11 cellular contexts compared by ENCODE assay signal in genomic region chr7:138243430-138243829, GRCh38.
DNase-seq lines count a peak whose midpoint lies in the region; ATAC-seq and TF ChIP-seq lines count a peak whose summit lies in the region.
"Had no signal": no experiment of that assay in that cellular context is flagged by ENCODE, and none has a peak within 500 bp of the region (broad histone marks: within the 10 kb centered on the region; RNA-seq: fewer than 3 reads in every experiment).

No MANE protein-coding gene starts in this region.

- no peaks in the 10 kb centered on the region; the same call in 1 of the 2 replicates for H3K9me2 ChIP-seq in GM23338 (ENCODE audit: insufficient read depth)

- 0 out of 2 replicates have a peak, but pooled peaks cover 1% of the 10 kb centered on the region for H3K36me3 ChIP-seq in GM23338 (ENCODE audit: insufficient read depth)
- H3K36me3 ChIP-seq: colonic mucosa, sigmoid colon had no signal

- WGBS in lower leg skin, 2 donors, result 45 to 53% methylated on average over 5 of the region's 5 CpGs

- no peak overlapping the region for H2AFZ ChIP-seq in GM23338

- H3K4me3 ChIP-seq in GM23338 (peak overlapping the region; percentile 31), lower leg skin (ENCODE audit: low read depth, poor library complexity, severe bottlenecking) (no peak overlapping the region)
- H3K4me3 ChIP-seq: colonic mucosa, sigmoid colon had no signal

- no peaks in the 10 kb centered on the region for H4K20me1 ChIP-seq in GM23338 (replicated peaks; ENCODE audit: insufficient read depth)

- peaks cover 6% of the 10 kb centered on the region for H3K27me3 Mint-ChIP-seq in GM23338 (ENCODE audit: insufficient read depth, low read depth, poor library complexity)
- H3K27me3 Mint-ChIP-seq in immature natural killer cell (ENCODE audit: low read depth in 3 of 3), result peaks cover 0 to 5% (median 2%) of the 10 kb centered on the region in 3 donors

- H3K4me1 ChIP-seq in GM23338 (ENCODE audit: insufficient read depth), result peaks cover 48% of the 10 kb centered on the region
- H3K4me1 ChIP-seq: colonic mucosa, sigmoid colon had no signal

- DNase-seq in GM23338 (ENCODE audit: low spot score), result peak; percentile 98
- DNase-seq in NCI-H345 treated with DMSO at 0.1 percent for 48 hours (lab: John Stamatoyannopoulos, UW; ENCODE audit: unreplicated experiment), result peak; percentile 86
- DNase-seq in dermis blood vessel endothelial cell, result peak; percentile 0
- DNase-seq in myocyte (ENCODE audit: low read depth), result peak; percentile 31
- no peak for DNase-seq in activated naive CD4-positive, alpha-beta T cell (lab: John Stamatoyannopoulos, UW)
- DNase-seq in immature natural killer cell, result no peak
- no peak for DNase-seq in lower leg skin (ENCODE audit: low spot score in 2 of 2)
- DNase-seq: colonic mucosa, sigmoid colon, SW 1271 had no signal

- H3K9me3 Mint-ChIP-seq in GM23338 (peaks cover 15% of the 10 kb centered on the region), immature natural killer cell (peaks cover 0 to 12% (median 6%) of the 10 kb centered on the region in 6 donors)

- peaks cover 19% of the 10 kb centered on the region for H3K36me3 Mint-ChIP-seq in GM23338 (ENCODE audit: low read depth)
- H3K36me3 Mint-ChIP-seq in immature natural killer cell, result no peaks in the 10 kb centered on the region

- H3K27ac ChIP-seq in GM23338 (ENCODE audit: low read depth), result peak overlapping the region; percentile 98
- H3K27ac ChIP-seq: colonic mucosa, sigmoid colon had no signal

- TF ChIP-seq CTCF in GM23338 (conservative IDR thresholded peaks at IDR 0.05; ENCODE audit: low read depth in 2 of 2) (peak in 1 of 2 experiments; percentile 51; a peak in 2 of 4 replicates), lower leg skin (IDR thresholded peaks at IDR 0.05) (no peak)

- H3K79me2 ChIP-seq in GM23338 (replicated peaks; ENCODE audit: insufficient read depth), result no peaks in the 10 kb centered on the region

- peak overlapping the region; percentile 98 for H3K27ac Mint-ChIP-seq in GM23338
- no peak overlapping the region for H3K27ac Mint-ChIP-seq in immature natural killer cell

- ATAC-seq in GM23338, result peak; percentile 98
- ATAC-seq in HG02938 (IDR thresholded peaks at IDR 0.05; ENCODE audit: unreplicated experiment), result no peak

- peaks cover 45% of the 10 kb centered on the region for H3K4me1 Mint-ChIP-seq in GM23338
- H3K4me1 Mint-ChIP-seq in immature natural killer cell, result no peaks in the 10 kb centered on the region

- peaks cover 8% of the 10 kb centered on the region; the same call in 1 of the 2 replicates for H3F3A ChIP-seq in GM23338 (replicated peaks; ENCODE audit: low read depth)

- H3K4me3 Mint-ChIP-seq in GM23338 (peak overlapping the region; percentile 56), immature natural killer cell (no peak overlapping the region)

- peak overlapping the region; percentile 64 for H3K4me2 ChIP-seq in GM23338

- TF ChIP-seq POLR2A in lower leg skin (IDR thresholded peaks at IDR 0.05), result no peak

- no peaks in the 10 kb centered on the region for H3K27me3 ChIP-seq in GM23338 (ENCODE audit: insufficient read depth)
- H3K27me3 ChIP-seq: colonic mucosa, sigmoid colon had no signal

- intact Hi-C loops in lower leg skin (cut with DNase I; ENCODE audit: low total_unique reads), result no loop called here

TF ChIP-seq in GM23338, 12 proteins besides CTCF, POLR2A, EP300 and RAD21 (continues in another document):
- TF ChIP-seq JUNB (IDR thresholded peaks at IDR 0.05; ENCODE audit: unreplicated experiment) (no peak), ZNF114 (CRISPR knock-in tag; IDR thresholded peaks at IDR 0.05) (peak; percentile 85; the same call in 1 of the 2 replicates), EZH2phosphoT487 (IDR thresholded peaks at IDR 0.05; ENCODE audit: unreplicated experiment) (no peak), ZNF331 (CRISPR knock-in tag; IDR thresholded peaks at IDR 0.05; ENCODE audit: low read depth) (no peak), STAT1 (IDR thresholded peaks at IDR 0.05; ENCODE audit: unreplicated experiment) (no peak), NANOG (IDR thresholded peaks at IDR 0.05; ENCODE audit: borderline replicate concordance) (peak; percentile 98), CREB1 (CRISPR knock-in tag; IDR thresholded peaks at IDR 0.05; ENCODE audit: low read depth) (peak; percentile 70), REST (IDR thresholded peaks at IDR 0.05; ENCODE audit: unreplicated experiment) (no peak), ETS1 (IDR thresholded peaks at IDR 0.05) (0 out of 2 replicates have a peak, but pooled peaks have one; percentile 21), POLR2AphosphoS5 (IDR thresholded peaks at IDR 0.05; ENCODE audit: low read depth) (peak; percentile 67), EZH2 (IDR thresholded peaks at IDR 0.05; ENCODE audit: low read depth, unreplicated experiment) (no peak)

Comparison
In these comparisons a context has a peak if more than half of its experiments do, and no peak if none do; other contexts are left out.
1. DNase-seq: peak in GM23338 (single experiment), NCI-H345 treated with DMSO at 0.1 percent for 48 hours (single experiment), dermis blood vessel endothelial cell (single experiment) and myocyte (single experiment); none in activated naive CD4-positive, alpha-beta T cell (0 of 4), immature natural killer cell (0 of 3) and lower leg skin (0 of 2).